ENCODE assay signal across 8 cellular contexts in the genomic region with DNA sequence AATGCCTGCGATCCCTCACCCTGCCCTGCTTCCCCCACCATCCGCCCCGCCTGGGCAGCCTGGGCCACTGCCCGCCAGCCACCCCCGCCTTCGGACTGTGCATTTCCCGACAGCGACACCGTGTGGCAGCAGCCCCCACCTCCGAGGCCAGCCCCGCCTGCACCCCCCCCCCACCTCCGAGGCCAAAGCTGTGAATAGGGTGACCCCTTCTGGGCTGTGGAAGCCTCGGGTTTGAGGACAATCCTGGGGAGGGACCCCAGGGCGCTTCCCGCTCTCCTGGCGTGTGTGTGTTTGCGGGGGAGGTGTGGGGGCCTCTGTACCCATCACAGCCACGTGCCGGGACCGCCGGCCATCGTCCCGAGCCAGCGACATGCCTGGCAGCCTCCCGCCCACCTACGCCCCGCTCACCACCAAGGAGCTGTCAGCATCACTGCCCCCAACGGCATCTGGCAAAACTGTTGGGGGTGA. TPM values are rescaled to one million over a fixed set of nuclear protein-coding genes. Genes with fewer than 3 reads are reported as not detected.
A peak's percentile ranks its signal among the peaks of the same experiment; 100 is the strongest.
DNase-seq lines count a peak whose midpoint lies in the region; ATAC-seq, FAIRE-seq and TF ChIP-seq lines count a peak whose summit lies in the region.

No MANE protein-coding gene starts in this region.

- no peak overlapping the region for H3K4me3 ChIP-seq in adipocyte (ENCODE audit: low read length)
- no peak overlapping the region for H3K4me3 ChIP-seq in cardiac muscle cell
- no peak overlapping the region for H3K4me3 ChIP-seq in transverse colon

- H3K36me3 ChIP-seq in adipocyte (ENCODE audit: control insufficient read depth, insufficient read depth, low read length, severe bottlenecking) (peaks cover 22% of the 10 kb centered on the region), cardiac muscle cell (no peaks in the 10 kb centered on the region), transverse colon (no peaks in the 10 kb centered on the region)

- 7% methylated on average over 28 of the region's 28 CpGs; no CpG with 5 or more reads in 1 of the 2 donors for WGBS in transverse colon (ENCODE audit: low coverage in 1 of 2), 2 donors

- no peak overlapping the region for H3K4me3 Mint-ChIP-seq in T-cell
- no peak overlapping the region for H3K4me3 Mint-ChIP-seq in progenitor cell of endocrine pancreas (ENCODE audit: low read depth)

- H3K4me1 Mint-ChIP-seq in T-cell = peaks cover 0 to 3% (median 0%) of the 10 kb centered on the region in 3 donors
- H3K4me1 Mint-ChIP-seq in progenitor cell of endocrine pancreas (ENCODE audit: low read depth) = no peaks in the 10 kb centered on the region

- DNase-seq in GM12891 (ENCODE audit: insufficient read length, low spot score) (peak; percentile 100), T-cell (peak; percentile 59 to 87 (median 80)), adipocyte (ENCODE audit: low read depth) (peak; percentile 94), cardiac muscle cell (ENCODE audit: low read depth in 1 of 2, low spot score in 1 of 2) (peak; percentile 91 to 93), progenitor cell of endocrine pancreas (ENCODE audit: low spot score, unreplicated experiment) (peak; percentile 90), transverse colon (peak; percentile 95)

- H3K9me3 ChIP-seq in adipocyte (ENCODE audit: control insufficient read depth, low read length) (no peaks in the 10 kb centered on the region), cardiac muscle cell (ENCODE audit: low read depth) (no peaks in the 10 kb centered on the region), transverse colon (no peaks in the 10 kb centered on the region)

- FAIRE-seq in GM12891 (lab: Jason Lieb, UNC) = peak; percentile 91

- intact Hi-C loops in transverse colon (cut with DNase I; ENCODE audit: low total_unique reads) = loop anchor here (2.0 kb wide), 1 partner anchor 110 kb away; no protein-coding TSS in a partner anchor

- no peaks in the 10 kb centered on the region for H3K36me3 Mint-ChIP-seq in T-cell
- H3K36me3 Mint-ChIP-seq in progenitor cell of endocrine pancreas (ENCODE audit: insufficient read depth) = no peaks in the 10 kb centered on the region

- no peaks in the 10 kb centered on the region for H3K9me3 Mint-ChIP-seq in T-cell
- no peaks in the 10 kb centered on the region for H3K9me3 Mint-ChIP-seq in progenitor cell of endocrine pancreas (ENCODE audit: low read depth)

- peak overlapping the region; percentile 28 for H3K9ac ChIP-seq in adipocyte (ENCODE audit: low read length)

- no peaks in the 10 kb centered on the region for H3K27me3 Mint-ChIP-seq in T-cell
- peaks cover 5% of the 10 kb centered on the region for H3K27me3 Mint-ChIP-seq in progenitor cell of endocrine pancreas

- CTCF ChIA-PET in T-cell (lab: Charles Lee) = interaction anchor here (0.6 to 3.0 kb wide), 15 partner anchors 35 to 199 kb away, joined by 3 to 31 read pairs (median 4); no protein-coding TSS in a partner anchor

- no peak for TF ChIP-seq POLR2A in GM12891 (IDR thresholded peaks at IDR 0.05; ENCODE audit: low read depth, low read length)
- no peak for TF ChIP-seq POLR2A in transverse colon (IDR thresholded peaks at IDR 0.05)

- H3K27ac Mint-ChIP-seq in T-cell = no peak overlapping the region
- no peak overlapping the region for H3K27ac Mint-ChIP-seq in progenitor cell of endocrine pancreas

- no peaks in the 10 kb centered on the region for H3K27me3 ChIP-seq in adipocyte (replicated peaks; ENCODE audit: control insufficient read depth, insufficient read depth, low read length)
- H3K27me3 ChIP-seq in cardiac muscle cell = no peaks in the 10 kb centered on the region
- H3K27me3 ChIP-seq in transverse colon = no peaks in the 10 kb centered on the region

- no peak overlapping the region for H3K27ac ChIP-seq in cardiac muscle cell
- peak overlapping the region; percentile 70 to 83 (median 77) for H3K27ac ChIP-seq in transverse colon

- peak; percentile 64 for TF ChIP-seq CTCF in LNCAP (IDR thresholded peaks at IDR 0.05)
- TF ChIP-seq CTCF in cardiac muscle cell (IDR thresholded peaks at IDR 0.05; ENCODE audit: low read depth, low read length) = peak; percentile 74
- peak; percentile 72 for TF ChIP-seq CTCF in progenitor cell of endocrine pancreas (IDR thresholded peaks at IDR 0.05; ENCODE audit: unreplicated experiment)
- TF ChIP-seq CTCF in transverse colon (IDR thresholded peaks at IDR 0.05) = peak; percentile 83 to 99 (median 90)

- no peak for TF ChIP-seq EP300 in transverse colon (IDR thresholded peaks at IDR 0.05; ENCODE audit: low read depth)

- POLR2A ChIA-PET in T-cell (lab: Charles Lee) = no interaction called here

- H3K4me1 ChIP-seq in adipocyte (ENCODE audit: control insufficient read depth, insufficient read depth, low read length) = peaks cover 49% of the 10 kb centered on the region
- peaks cover 7% of the 10 kb centered on the region for H3K4me1 ChIP-seq in cardiac muscle cell (ENCODE audit: low read depth)
- peaks cover 11 to 15% (median 12%) of the 10 kb centered on the region in 4 donors for H3K4me1 ChIP-seq in transverse colon

- ATAC-seq in T-cell (replicated peaks in 1 of 4) (peak; percentile 88 to 97 (median 89)), GM21619 (IDR thresholded peaks at IDR 0.05; ENCODE audit: unreplicated experiment) (no peak)

- in situ Hi-C loops in transverse colon (cut with MboI; ENCODE audit: low pct_ligation_motif_present in 1 of 4, low pct_unique_long_range_greater_than_20kb in 1 of 4, low sequenced_read_pairs in 3 of 4) = loop anchor here (5.0 to 25.0 kb wide), 4 partner anchors 109 to 421 kb away; a partner anchor contains a TSS

TF ChIP-seq in GM12891, 5 proteins besides CTCF, POLR2A, EP300 and RAD21:
- TF ChIP-seq PAX5 (IDR thresholded peaks at IDR 0.05; ENCODE audit: insufficient read depth, low read length, severe bottlenecking) (peak; percentile 14), TAF1 (IDR thresholded peaks at IDR 0.05; ENCODE audit: low read depth, low read length) (no peak)

RNA-seq across cellular contexts. Expression of a gene that starts 33.8 kb away (rescaled TPM):
- polyA plus RNA-seq in GM12891 (2012; ENCODE audit: low read depth, missing spikeins) = 3.0 TPM
- total RNA-seq in T-cell (10 to 100 TPM; 11.0 to 22.2 (median 19.6) TPM), cardiac muscle cell (22.6 and 25.1 TPM in 2 replicates), progenitor cell of endocrine pancreas (33.5 and 33.6 TPM in 2 replicates), transverse colon (10 to 100 TPM; 52.0 to 88.1 (median 74.7) TPM)
- polyA plus RNA-seq in cardiac muscle cell = 11.8 and 12.2 TPM in 2 replicates
